Comparison of ENCODE assay signal across 8 cellular contexts in the genomic region with DNA sequence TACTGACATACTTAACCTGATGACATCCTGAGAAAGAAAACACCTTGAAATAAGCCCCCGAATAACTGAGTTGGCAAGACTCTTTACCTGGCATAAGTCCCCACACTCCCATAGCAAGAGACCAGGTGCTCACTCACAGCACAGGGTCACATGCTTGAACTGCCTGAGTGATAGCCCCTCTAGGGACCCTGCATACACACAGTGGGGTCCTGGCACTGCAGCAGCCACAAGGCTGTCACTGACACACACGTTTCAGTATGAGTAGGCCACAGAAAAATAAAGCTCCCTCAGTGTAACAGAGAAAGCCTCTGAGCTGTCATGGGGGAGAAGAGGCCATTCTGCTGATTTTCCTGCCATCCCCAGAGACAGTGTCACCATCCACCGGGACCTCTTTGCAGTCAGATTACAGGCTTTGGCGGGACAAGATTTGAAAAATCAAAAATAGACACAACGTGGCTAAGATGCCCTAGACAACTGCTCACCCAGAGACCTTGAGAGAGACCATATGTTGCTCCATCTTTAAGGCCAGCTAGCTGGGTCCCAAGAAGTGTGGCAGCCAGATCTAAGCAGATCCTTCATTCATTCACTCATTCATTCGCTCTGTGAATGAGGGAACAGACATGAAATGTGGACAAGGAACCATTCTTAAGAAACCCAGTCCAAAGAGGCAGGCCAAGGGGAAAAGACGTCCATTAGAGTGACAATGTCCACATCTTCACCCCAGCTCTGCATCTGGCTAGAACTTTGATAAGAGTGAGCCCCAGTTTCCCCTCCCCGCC. TPM values are rescaled to one million over a fixed set of nuclear protein-coding genes. Genes with fewer than 3 reads are reported as not detected.
DNase-seq lines count a peak whose midpoint lies in the region; ATAC-seq and TF ChIP-seq lines count a peak whose summit lies in the region.
"Had no signal": no experiment of that assay in that cellular context is flagged by ENCODE, and none has a peak within 500 bp of the region (broad histone marks: within the 10 kb centered on the region; RNA-seq: fewer than 3 reads in every experiment).

No MANE protein-coding gene starts in this region.

- peak; percentile 34 for ATAC-seq in GM19351 (IDR thresholded peaks at IDR 0.05; ENCODE audit: unreplicated experiment)

- no peak overlapping the region for H3K27ac ChIP-seq in MM.1S (ENCODE audit: low read length)
- no peak overlapping the region for H3K27ac ChIP-seq in osteoblast (ENCODE audit: low read depth, low read length)

- peaks cover 27% of the 10 kb centered on the region for H3K4me1 Mint-ChIP-seq in chondrocyte (ENCODE audit: low read depth)

- DNase-seq in MM.1S = no peak
- no peak for DNase-seq in chondrocyte (ENCODE audit: low spot score)
- peak; percentile 28 for DNase-seq in stimulated activated CD8-positive, alpha-beta memory T cell treated with anti-CD3 and anti-CD28 coated beads, Interleukin-4, amount 100 ng/mL, for 48 hours
- DNase-seq in hepatic stellate cell (ENCODE audit: low spot score) = no peak
- DNase-seq in osteoblast (ENCODE audit: insufficient read length, low spot score, missing footprints) = no peak
- no peak for DNase-seq in GM20000 (ENCODE audit: low spot score)
- DNase-seq: NCI-H226 had no signal

- H3K4me3 ChIP-seq in MM.1S (ENCODE audit: low read length) (peak overlapping the region; percentile 74; the same call in 1 of the 2 replicates), osteoblast (ENCODE audit: insufficient read depth, low read length) (no peak overlapping the region)

- H3K4me1 ChIP-seq in MM.1S (ENCODE audit: low read length) (0 out of 2 replicates have a peak, but pooled peaks cover 4% of the 10 kb centered on the region), osteoblast (ENCODE audit: insufficient read depth, low read length) (peaks cover 16% of the 10 kb centered on the region)

- no peaks in the 10 kb centered on the region for H3K9me3 Mint-ChIP-seq in chondrocyte (ENCODE audit: low read depth)

- no peak overlapping the region for H3K9ac ChIP-seq in MM.1S (ENCODE audit: low read length)

- no peaks in the 10 kb centered on the region for H3K36me3 ChIP-seq in MM.1S (replicated peaks; ENCODE audit: insufficient read depth, low read length)
- H3K36me3 ChIP-seq in osteoblast (ENCODE audit: insufficient read depth, low read length) = no peaks in the 10 kb centered on the region

- no peaks in the 10 kb centered on the region for H4K20me1 ChIP-seq in MM.1S (ENCODE audit: insufficient read depth, low read length)
- no peaks in the 10 kb centered on the region for H4K20me1 ChIP-seq in osteoblast (ENCODE audit: insufficient read depth, low read length)

- H3K27me3 ChIP-seq in MM.1S (replicated peaks; ENCODE audit: insufficient read depth, low read length) (no peaks in the 10 kb centered on the region), osteoblast (ENCODE audit: insufficient read depth, low read length) (no peaks in the 10 kb centered on the region)

- no peaks in the 10 kb centered on the region for H3K27me3 Mint-ChIP-seq in chondrocyte (ENCODE audit: low read depth)

- H3K4me2 ChIP-seq in MM.1S (ENCODE audit: low read depth, low read length) (no peak overlapping the region), osteoblast (ENCODE audit: insufficient read depth, low read length) (no peak overlapping the region)

- no peaks in the 10 kb centered on the region for H3K9me2 ChIP-seq in MM.1S (replicated peaks; ENCODE audit: insufficient read depth, low read length)

- H3F3A ChIP-seq in MM.1S (ENCODE audit: insufficient read depth, low read length) = no peaks in the 10 kb centered on the region

- H3K9me3 ChIP-seq in MM.1S (replicated peaks; ENCODE audit: insufficient read depth, low read length) = no peaks in the 10 kb centered on the region
- no peaks in the 10 kb centered on the region for H3K9me3 ChIP-seq in osteoblast (ENCODE audit: low read depth, low read length)

- H2AFZ ChIP-seq in MM.1S (ENCODE audit: low read length) = no peak overlapping the region
- no peak overlapping the region for H2AFZ ChIP-seq in osteoblast (ENCODE audit: low read length)

- no peaks in the 10 kb centered on the region for H3K36me3 Mint-ChIP-seq in chondrocyte (ENCODE audit: low read depth)

- TF ChIP-seq CTCF in MM.1S (IDR thresholded peaks at IDR 0.05; ENCODE audit: low read length) = no peak
- TF ChIP-seq CTCF in chondrocyte (IDR thresholded peaks at IDR 0.05) = no peak
- TF ChIP-seq CTCF in osteoblast (IDR thresholded peaks at IDR 0.05; ENCODE audit: extremely low read depth, low read depth, low read length) = no peak
- TF ChIP-seq CTCF in GM20000 (IDR thresholded peaks at IDR 0.05; ENCODE audit: extremely low read depth, missing control alignments) = no peak

- no peaks in the 10 kb centered on the region for H3K79me2 ChIP-seq in MM.1S (ENCODE audit: low read length)
- H3K79me2 ChIP-seq in osteoblast (ENCODE audit: insufficient read depth, low read length) = no peaks in the 10 kb centered on the region

- H3K27ac Mint-ChIP-seq in chondrocyte (ENCODE audit: unreplicated experiment) = peak overlapping the region; percentile 63

- H3K4me3 Mint-ChIP-seq in chondrocyte (ENCODE audit: unreplicated experiment) = no peak overlapping the region

RNA-seq across cellular contexts. Expression of gene SCARB1, which starts 1.6 kb away (rescaled TPM):
- 20.1 to 30.0 TPM (median 20.4 TPM) in 3 replicates for total RNA-seq in chondrocyte
- total RNA-seq in osteoblast = 9.4 and 10.9 TPM in 2 replicates

RNA-seq across cellular contexts. Expression of gene UBC, which starts 52.4 kb away (rescaled TPM):
- 987 to 1,235 TPM (median 1,212 TPM) in 3 replicates for total RNA-seq in chondrocyte
- 1,904 and 1,975 TPM in 2 replicates for total RNA-seq in osteoblast
